8 cellular contexts compared by ENCODE assay signal in the genomic region with DNA sequence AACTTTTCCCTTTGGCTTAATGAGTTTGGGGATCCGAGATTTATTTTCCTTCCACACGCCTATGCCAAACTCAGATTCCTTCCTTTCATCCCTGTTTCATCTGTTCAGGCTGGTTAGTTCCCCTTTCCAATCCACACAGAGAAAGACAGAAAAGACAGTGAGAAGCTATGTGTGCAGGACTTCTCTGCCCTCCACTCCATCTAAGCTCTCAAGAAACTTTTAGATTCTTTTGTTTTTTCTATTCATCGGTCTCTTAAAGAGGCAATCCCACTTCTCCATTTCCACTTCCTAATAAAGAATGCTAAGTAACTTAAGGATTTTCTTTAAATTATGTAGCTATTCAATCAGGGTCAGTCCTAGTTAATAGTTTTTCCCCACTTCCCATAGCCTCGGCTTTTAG. TPM values are rescaled to one million over a fixed set of nuclear protein-coding genes. Genes with fewer than 3 reads are reported as not detected.
DNase-seq lines count a peak whose midpoint lies in the region; ATAC-seq and TF ChIP-seq lines count a peak whose summit lies in the region.

No MANE protein-coding gene starts in this region.

- H3K4me3 ChIP-seq in heart right ventricle (peak overlapping the region; percentile 56 to 80 (median 68)), astrocyte of the cerebellum (ENCODE audit: low read depth, low read length) (peak overlapping the region; percentile 69), lower lobe of right lung (peak overlapping the region; percentile 71), urinary bladder (ENCODE audit: low read depth, low read length) (peak overlapping the region; percentile 48)

- H3K27me3 ChIP-seq in heart right ventricle (no peaks in the 10 kb centered on the region), lower lobe of right lung (ENCODE audit: low read depth) (no peaks in the 10 kb centered on the region)

- H3K36me3 ChIP-seq in heart right ventricle (peaks cover 0 to 27% (median 0%) of the 10 kb centered on the region in 9 donors), lower lobe of right lung (peaks cover 14% of the 10 kb centered on the region), urinary bladder (ENCODE audit: insufficient read depth) (no peaks in the 10 kb centered on the region)

- intact Hi-C loops in heart right ventricle (cut with DNase I): loop anchor here in 3 of 10 donors (10.0 kb wide), 2 partner anchors 96 to 116 kb away; no protein-coding TSS in a partner anchor
- intact Hi-C loops in cardiac septum (cut with DNase I): no loop called here
- intact Hi-C loops in lower lobe of right lung (cut with DNase I): no loop called here

- TF ChIP-seq CTCF in heart right ventricle (IDR thresholded peaks at IDR 0.05) (no peak), astrocyte of the cerebellum (IDR thresholded peaks at IDR 0.05; ENCODE audit: low read depth, low read length, missing control alignments) (no peak), lower lobe of right lung (IDR thresholded peaks at IDR 0.05) (no peak)

- in situ Hi-C loops in astrocyte of the cerebellum (cut with HindIII; ENCODE audit: low sequenced_read_pairs): no loop called here

- H3K27ac ChIP-seq in heart right ventricle: peak overlapping the region; percentile 77 to 97 (median 94)
- peak overlapping the region; percentile 93 for H3K27ac ChIP-seq in lower lobe of right lung
- H3K27ac ChIP-seq in urinary bladder (ENCODE audit: low read depth): peak overlapping the region; percentile 71

- WGBS in heart right ventricle, 2 donors: 7 to 12% methylated on average over 4 of the region's 4 CpGs
- WGBS in urinary bladder: 4% methylated on average over 4 of the region's 4 CpGs

- no peak for DNase-seq in heart right ventricle
- no peak for DNase-seq in cardiac septum (ENCODE audit: low spot score)
- no peak for DNase-seq in astrocyte of the cerebellum (ENCODE audit: low read depth)
- DNase-seq in lower lobe of right lung: no peak
- DNase-seq in NCI-H526 (lab: John Stamatoyannopoulos, UW): no peak
- no peak for DNase-seq in GOT3 (lab: John Stamatoyannopoulos, UW)

- ATAC-seq in heart right ventricle (no peak), lower lobe of right lung (no peak), GM18502 (IDR thresholded peaks at IDR 0.05; ENCODE audit: poor library complexity, unreplicated experiment) (no peak)

- peaks cover 0 to 91% (median 60%) of the 10 kb centered on the region in 9 donors for H3K4me1 ChIP-seq in heart right ventricle
- peaks cover 87% of the 10 kb centered on the region for H3K4me1 ChIP-seq in lower lobe of right lung
- H3K4me1 ChIP-seq in urinary bladder (ENCODE audit: insufficient read depth): no peaks in the 10 kb centered on the region

- H3K9me3 ChIP-seq in heart right ventricle (no peaks in the 10 kb centered on the region), lower lobe of right lung (no peaks in the 10 kb centered on the region)

RNA-seq across cellular contexts. Expression of gene ITGA1, which starts 11.2 kb away (rescaled TPM):
- total RNA-seq in heart right ventricle: 10 to 100 TPM; 17.7 to 48.2 (median 25.4) TPM
- polyA plus RNA-seq in heart right ventricle: 10 to 100 TPM in 1 of 2 donors, 1 to 10 TPM in 1; 7.7 to 11.6 TPM
- 40.3 TPM for total RNA-seq in cardiac septum
- 84.4 TPM for total RNA-seq in lower lobe of right lung
- total RNA-seq in urinary bladder: 303 TPM
- 53.9 TPM for polyA plus RNA-seq in urinary bladder

RNA-seq across cellular contexts. Expression of gene PELO, which starts 11.2 kb away (rescaled TPM):
- total RNA-seq in heart right ventricle (10 to 100 TPM; 14.7 to 28.1 (median 22.2) TPM), cardiac septum (29.3 TPM), lower lobe of right lung (31.5 TPM), urinary bladder (58.7 TPM)
- polyA plus RNA-seq in heart right ventricle (10 to 100 TPM in 1 of 2 donors, 1 to 10 TPM in 1; 4.7 to 15.5 TPM), urinary bladder (38.0 TPM)
